ENCODE assay signal across 18 cellular contexts in the genomic region with DNA sequence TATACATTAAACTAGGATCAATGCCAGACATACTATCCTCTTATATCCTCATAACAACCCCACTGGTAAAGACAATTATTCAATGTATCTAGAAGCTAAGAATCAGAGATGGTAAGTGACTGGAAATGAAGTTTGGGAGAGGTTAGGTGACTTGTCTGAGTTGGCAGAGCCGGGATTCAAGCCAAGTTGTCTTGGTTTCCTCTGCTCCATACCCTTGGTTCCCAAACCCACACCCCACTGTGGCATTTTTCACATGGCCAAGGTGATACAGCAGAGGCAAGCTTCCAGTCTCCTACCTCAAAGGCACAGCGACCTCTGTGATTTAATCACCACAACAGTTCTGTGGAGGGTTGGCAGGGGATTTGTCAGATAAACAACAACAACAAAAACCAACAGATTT. TPM values are rescaled to one million over a fixed set of nuclear protein-coding genes. Genes with fewer than 3 reads are reported as not detected.
DNase-seq lines count a peak whose midpoint lies in the region; ATAC-seq and TF ChIP-seq lines count a peak whose summit lies in the region.
"Had no signal": no experiment of that assay in that cellular context is flagged by ENCODE, and none has a peak within 500 bp of the region (broad histone marks: within the 10 kb centered on the region; RNA-seq: fewer than 3 reads in every experiment).

No MANE protein-coding gene starts in this region.

- H3F3A ChIP-seq in GM23248 (ENCODE audit: insufficient read depth), result no peaks in the 10 kb centered on the region; the same call in 1 of the 2 replicates

- WGBS in GM23248 (ENCODE audit: low coverage in 1 of 2, low lambda C conversion rate in 2 of 2, missing lambda C conversion rate in 2 of 2), 2 experiments, result 56 to 65% methylated on average over 2 of the region's 2 CpGs
- WGBS in adrenal gland, 4 donors, result 79 to 91% (median 81%) methylated on average over 2 of the region's 2 CpGs

- no peak overlapping the region for H3K9ac ChIP-seq in GM23248

- H3K36me3 ChIP-seq in GM23248 (ENCODE audit: low read depth) (no peaks in the 10 kb centered on the region), adrenal gland (replicated peaks in 1 of 2) (no peaks in the 10 kb centered on the region)
- H3K36me3 ChIP-seq: WERI-Rb-1 had no signal

- H3K4me3 ChIP-seq in GM23248 (no peak overlapping the region), adrenal gland (no peak overlapping the region)

- peaks cover 21% of the 10 kb centered on the region; the same call in 1 of the 2 replicates for H3K4me1 ChIP-seq in GM23248 (ENCODE audit: insufficient read depth)
- H3K4me1 ChIP-seq in foreskin keratinocyte, result peaks cover 37% of the 10 kb centered on the region
- no peaks in the 10 kb centered on the region for H3K4me1 ChIP-seq in adrenal gland (replicated peaks in 1 of 2)

- H3K9me2 ChIP-seq in GM23248 (ENCODE audit: insufficient read depth), result no peaks in the 10 kb centered on the region

- no peaks in the 10 kb centered on the region for H4K20me1 ChIP-seq in GM23248 (ENCODE audit: insufficient read depth)

- CTCF ChIA-PET in RWPE1 (lab: Yijun Ruan, JAX), result interaction anchor here (0.6 to 0.9 kb wide), 2 partner anchors 107 to 243 kb away, joined by 3 read pairs; no protein-coding TSS in a partner anchor

- no peak for TF ChIP-seq CTCF in RWPE1 (conservative IDR thresholded peaks at IDR 0.05; ENCODE audit: low read depth)
- TF ChIP-seq CTCF in foreskin keratinocyte (conservative IDR thresholded peaks at IDR 0.05), result no peak
- no peak for TF ChIP-seq CTCF in adrenal gland (IDR thresholded peaks at IDR 0.05)

- TF ChIP-seq POLR2A in adrenal gland (IDR thresholded peaks at IDR 0.05), result no peak

- ATAC-seq in GM18499 (IDR thresholded peaks at IDR 0.05; ENCODE audit: insufficient read depth, unreplicated experiment), result peak; percentile 3
- ATAC-seq in foreskin keratinocyte, result peak; percentile 13
- ATAC-seq: HepG2; naive thymus-derived CD8-positive, alpha-beta T cell had no signal

- no peaks in the 10 kb centered on the region for H3K79me2 ChIP-seq in GM23248 (ENCODE audit: insufficient read depth)

- no peaks in the 10 kb centered on the region for H3K9me3 ChIP-seq in GM23248 (ENCODE audit: low read depth)
- H3K9me3 ChIP-seq in adrenal gland (replicated peaks in 1 of 3), result no peaks in the 10 kb centered on the region

- no peak for DNase-seq in GM23248
- no peak for DNase-seq in RWPE1 (ENCODE audit: low spot score)
- no peak for DNase-seq in foreskin keratinocyte
- no peak for DNase-seq in NCI-H128 (lab: John Stamatoyannopoulos, UW; ENCODE audit: unreplicated experiment)
- DNase-seq in NCI-H1930 (lab: John Stamatoyannopoulos, UW), result no peak
- no peak for DNase-seq in adrenal gland
- DNase-seq: anterior cingulate cortex; effector memory CD4-positive, alpha-beta T cell; kidney; mesendoderm; MM.1S; naive thymus-derived CD8-positive, alpha-beta T cell; NCI-H187; posterior cingulate gyrus; SHP77; WERI-Rb-1 had no signal

- peak overlapping the region; percentile 13 for H3K4me2 ChIP-seq in GM23248 (ENCODE audit: unreplicated experiment)

- intact Hi-C loops in adrenal gland (cut with DNase I), result no loop called here

- in situ Hi-C loops in GM23248 (cut with MboI), result no loop called here

- H3K27ac ChIP-seq in GM23248 (no peak overlapping the region), RWPE1 (peak overlapping the region; percentile 84), foreskin keratinocyte (peak overlapping the region; percentile 99), adrenal gland (no peak overlapping the region)
- H3K27ac ChIP-seq: WERI-Rb-1 had no signal

- H2AFZ ChIP-seq in GM23248, result no peak overlapping the region

- POLR2A ChIA-PET in RWPE1 (lab: Yijun Ruan, JAX; ENCODE audit: low non-redundant PET), result no interaction called here

- no peaks in the 10 kb centered on the region for H3K27me3 ChIP-seq in GM23248 (replicated peaks; ENCODE audit: insufficient read depth)
- no peaks in the 10 kb centered on the region for H3K27me3 ChIP-seq in foreskin keratinocyte
- H3K27me3 ChIP-seq in adrenal gland, result no peaks in the 10 kb centered on the region

RNA-seq across cellular contexts. Expression of a gene that starts 34.7 kb away (rescaled TPM):
- total RNA-seq in GM23248 (2014; rRNA removed; shearing (Covaris generic)), result 0.65 TPM in 1 of 2 replicates, not detected in the other
- polyA plus RNA-seq in GM23248 (2016; fragmentation: Nextera tagmentation; extraction: Ambion mirVana) (0.09 and 0.19 TPM in 2 replicates), foreskin keratinocyte (10.8 and 23.5 TPM in 2 replicates), adrenal gland (under 1 TPM; 0.24 to 0.54 (median 0.29) TPM)
- total RNA-seq in foreskin keratinocyte (20.4 and 36.9 TPM in 2 replicates), adrenal gland (1 to 10 TPM in 5 of 8 donors, under 1 TPM in 3; 0.18 to 2.2 (median 1.4) TPM)
- total RNA-seq: HepG2 had no signal
- polyA plus RNA-seq: HepG2 had no signal

Comparison
In these comparisons a context has a peak if more than half of its experiments do, and no peak if none do; other contexts are left out.
1. H3K27ac ChIP-seq: peak in RWPE1 (single experiment) and foreskin keratinocyte (single experiment); none in GM23248 (single experiment) and adrenal gland (0 of 5).